1 cellular context compared by ENCODE assay signal in genomic region chr22:20542736-20543135, GRCh38.
TF ChIP-seq lines count a peak whose summit lies in the region.

No MANE protein-coding gene starts in this region.

TF ChIP-seq in HEK293T, 16 proteins besides CTCF, POLR2A, EP300 and RAD21:
- TF ChIP-seq TARDBP (IDR thresholded peaks at IDR 0.05) (no peak), HDGF (IDR thresholded peaks at IDR 0.05; ENCODE audit: borderline replicate concordance) (no peak), SUZ12 (IDR thresholded peaks at IDR 0.05) (no peak), FOXM1 (IDR thresholded peaks at IDR 0.05; ENCODE audit: borderline replicate concordance) (no peak), LEF1 (IDR thresholded peaks at IDR 0.05; ENCODE audit: borderline replicate concordance) (no peak), PKNOX1 (IDR thresholded peaks at IDR 0.05) (no peak), CTBP1 (IDR thresholded peaks at IDR 0.05; ENCODE audit: borderline replicate concordance) (no peak), BHLHE40 (IDR thresholded peaks at IDR 0.05; ENCODE audit: borderline replicate concordance) (no peak), L3MBTL2 (conservative IDR thresholded peaks at IDR 0.05) (no peak), ZNF384 (IDR thresholded peaks at IDR 0.05) (no peak), NFRKB (IDR thresholded peaks at IDR 0.05) (no peak), SP1 (IDR thresholded peaks at IDR 0.05) (no peak), FOXA1 (IDR thresholded peaks at IDR 0.05) (no peak), FOXK2 (IDR thresholded peaks at IDR 0.05) (no peak), ARNT (IDR thresholded peaks at IDR 0.05) (no peak), ELF4 (IDR thresholded peaks at IDR 0.05) (no peak)
